Comparison of ENCODE assay signal across 19 cellular contexts in the genomic region with DNA sequence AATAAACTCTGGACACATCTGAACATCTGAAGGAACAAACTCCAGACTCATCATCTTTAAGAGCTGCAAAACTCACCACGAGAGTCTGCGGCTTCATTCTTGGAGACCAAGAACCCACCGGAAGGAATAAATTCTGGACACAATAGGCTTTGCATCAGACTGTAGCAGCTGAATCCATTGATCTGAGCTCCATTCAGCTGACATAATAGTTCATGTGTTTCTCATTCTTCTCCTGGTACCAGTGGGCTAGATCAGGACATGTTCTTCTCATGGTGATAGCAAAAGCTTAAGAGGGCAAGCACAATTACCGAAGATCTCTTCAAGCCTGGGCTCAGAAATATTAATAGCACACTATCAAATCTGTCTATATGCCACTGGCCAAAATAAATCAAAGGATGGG. TPM values are rescaled to one million over a fixed set of nuclear protein-coding genes. Genes with fewer than 3 reads are reported as not detected.
DNase-seq lines count a peak whose midpoint lies in the region; FAIRE-seq lines count a peak whose summit lies in the region.
"Had no signal": no experiment of that assay in that cellular context is flagged by ENCODE, and none has a peak within 500 bp of the region (broad histone marks: within the 10 kb centered on the region; RNA-seq: fewer than 3 reads in every experiment).

No MANE protein-coding gene starts in this region.

- no peak for FAIRE-seq in small intestine (lab: Jason Lieb, UNC)
- FAIRE-seq: A204.1, GM12892, GM18507, HepG2 had no signal

- no peak overlapping the region for H3K4me3 ChIP-seq in small intestine (ENCODE audit: low read depth in 1 of 2, low read length in 2 of 2)

- no peaks in the 10 kb centered on the region for H3K9me3 ChIP-seq in small intestine (ENCODE audit: control insufficient read depth, low read depth)

- no peaks in the 10 kb centered on the region for H3K4me1 ChIP-seq in small intestine (ENCODE audit: control insufficient read depth in 2 of 2, insufficient read depth in 1 of 2, low read depth in 1 of 2, low read length in 1 of 2)

- H3K36me3 ChIP-seq in small intestine (ENCODE audit: control insufficient read depth in 2 of 2, insufficient read depth in 2 of 2, low read length in 2 of 2): no peaks in the 10 kb centered on the region

- 87 to 95% (median 88%) methylated on average over 4 of the region's 4 CpGs for WGBS in small intestine, 3 donors

- H3K27me3 ChIP-seq in layer of hippocampus (ENCODE audit: control insufficient read depth, insufficient read depth, low read length): no peaks in the 10 kb centered on the region
- H3K27me3 ChIP-seq in small intestine (ENCODE audit: control insufficient read depth in 2 of 2, insufficient read depth in 2 of 2, low read length in 2 of 2): no peaks in the 10 kb centered on the region

- peak in 1 of 61 donors; percentile 29 for DNase-seq in caudate nucleus (lab: John Stamatoyannopoulos, UW)
- DNase-seq in substantia nigra (lab: John Stamatoyannopoulos, UW): peak in 1 of 49 donors; percentile 50
- DNase-seq in AML-193 (lab: John Stamatoyannopoulos, UW): no peak
- DNase-seq in activated CD8-positive, alpha-beta memory T cell treated with anti-CD3 and anti-CD28 coated beads, Interleukin-2, amount 50 U/mL, for 4 hours: no peak
- no peak for DNase-seq in hippocampal formation (lab: John Stamatoyannopoulos, UW)
- DNase-seq in small intestine: no peak
- DNase-seq: ACHN; CD4-positive, alpha-beta T cell; DMS153; DMS79; GDM1; GOT3; H7 had no signal

- H3K27ac ChIP-seq in caudate nucleus (ENCODE audit: low read depth, low read length) (peak overlapping the region; percentile 55), layer of hippocampus (ENCODE audit: low read depth, low read length) (peak overlapping the region; percentile 38), substantia nigra (ENCODE audit: low read depth, low read length, poor library complexity, severe bottlenecking) (peak overlapping the region; percentile 15), small intestine (ENCODE audit: low read depth in 1 of 2, low read length in 1 of 2) (no peak overlapping the region)
- H3K27ac ChIP-seq: C4-2B had no signal

RNA-seq across cellular contexts. Expression of gene GNAI1, which starts 20.5 kb away (rescaled TPM):
- polyA plus RNA-seq in small intestine: 10 to 100 TPM in 1 of 3 donors, 1 to 10 TPM in 2; 6.7 to 10.2 (median 7.0) TPM

Comparison
In these comparisons a context has a peak if more than half of its experiments do, and no peak if none do; other contexts are left out.
1. H3K27ac ChIP-seq: peak in caudate nucleus (single experiment), layer of hippocampus (single experiment) and substantia nigra (single experiment); none in small intestine (0 of 2).